In the genomic region with DNA sequence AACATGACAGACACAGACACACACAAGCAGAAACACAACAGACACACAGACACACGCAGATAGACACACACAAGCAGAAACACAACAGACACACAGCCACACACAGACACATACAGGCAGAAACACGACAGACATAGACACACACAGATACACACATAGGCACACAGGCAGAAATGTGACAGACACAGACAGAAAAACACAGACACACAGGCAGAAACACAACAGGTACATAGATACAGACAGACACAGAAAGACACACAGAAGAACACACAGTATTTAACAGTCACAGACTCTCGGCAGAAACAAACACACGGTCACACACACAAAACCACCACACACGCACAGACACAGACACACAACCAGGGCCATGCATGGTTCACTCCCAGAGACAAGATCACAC, we compare ENCODE assay signal across 13 cellular contexts. TPM values are rescaled to one million over a fixed set of nuclear protein-coding genes. Genes with fewer than 3 reads are reported as not detected.
DNase-seq lines count a peak whose midpoint lies in the region; ATAC-seq and TF ChIP-seq lines count a peak whose summit lies in the region.
"Had no signal": no experiment of that assay in that cellular context is flagged by ENCODE, and none has a peak within 500 bp of the region (broad histone marks: within the 10 kb centered on the region; RNA-seq: fewer than 3 reads in every experiment).

No MANE protein-coding gene starts in this region.

- no peak overlapping the region for H3K27ac Mint-ChIP-seq in natural killer cell
- H3K27ac Mint-ChIP-seq: CD4-positive, CD25-positive, alpha-beta regulatory T cell had no signal

- ATAC-seq in right cardiac atrium = no peak
- ATAC-seq in Right ventricle myocardium inferior = no peak
- no peak for ATAC-seq in HG03571 (IDR thresholded peaks at IDR 0.05; ENCODE audit: unreplicated experiment)
- ATAC-seq in natural killer cell = no peak
- ATAC-seq in GM21619 (IDR thresholded peaks at IDR 0.05; ENCODE audit: unreplicated experiment) = no peak
- ATAC-seq: sciatic nerve had no signal

- H3K4me3 ChIP-seq in right cardiac atrium (ENCODE audit: low read length) = peak overlapping the region; percentile 71
- peak overlapping the region; percentile 29 for H3K4me3 ChIP-seq in colonic mucosa
- H3K4me3 ChIP-seq in mononuclear cell (ENCODE audit: low read length) = peak overlapping the region; percentile 26

- H3K9me3 ChIP-seq in right cardiac atrium (ENCODE audit: control insufficient read depth, low read length) (no peaks in the 10 kb centered on the region), colonic mucosa (no peaks in the 10 kb centered on the region), mononuclear cell (ENCODE audit: low read depth, low read length) (no peaks in the 10 kb centered on the region)

- peak overlapping the region; percentile 35 to 55 for H3K9ac ChIP-seq in colonic mucosa (ENCODE audit: low read depth in 2 of 2, low read length in 2 of 2)

- H3K27me3 ChIP-seq in right cardiac atrium (ENCODE audit: control insufficient read depth, insufficient read depth) (no peaks in the 10 kb centered on the region), colonic mucosa (no peaks in the 10 kb centered on the region), mononuclear cell (ENCODE audit: insufficient read depth, low read length) (peaks cover 12% of the 10 kb centered on the region)

- no peaks in the 10 kb centered on the region for H3K9me3 Mint-ChIP-seq in natural killer cell

- intact Hi-C loops in right cardiac atrium (cut with DNase I) = no loop called here
- intact Hi-C loops in Right ventricle myocardium inferior (cut with DNase I) = no loop called here
- intact Hi-C loops in colonic mucosa (cut with DNase I) = no loop called here
- intact Hi-C loops in natural killer cell (cut with micrococcal nuclease) = no loop called here

- whole genome bisulfite sequencing in right cardiac atrium = 39% methylated on average over 5 of the region's 5 CpGs

- peaks cover 7 to 21% of the 10 kb centered on the region in 2 donors for H3K4me1 Mint-ChIP-seq in natural killer cell

- H3K4me1 ChIP-seq in right cardiac atrium (ENCODE audit: control insufficient read depth, insufficient read depth, low read length) (peaks cover 3% of the 10 kb centered on the region), colonic mucosa (peaks cover 18% of the 10 kb centered on the region), mononuclear cell (ENCODE audit: insufficient read depth, low read length) (peaks cover 30% of the 10 kb centered on the region)

- H3K27ac ChIP-seq in right cardiac atrium (ENCODE audit: low read length) (peak overlapping the region; percentile 2), colonic mucosa (no peak overlapping the region)
- H3K27ac ChIP-seq: RWPE1 had no signal

- no peaks in the 10 kb centered on the region for H3K36me3 ChIP-seq in colonic mucosa

- TF ChIP-seq CTCF in colonic mucosa (IDR thresholded peaks at IDR 0.05) = no peak
- no peak for TF ChIP-seq CTCF in natural killer cell (IDR thresholded peaks at IDR 0.05)

- DNase-seq in right cardiac atrium (no peak), Right ventricle myocardium inferior (ENCODE audit: missing footprints) (no peak), colonic mucosa (no peak), hypothalamus (lab: John Stamatoyannopoulos, UW) (no peak), natural killer cell (no peak)
- DNase-seq: activated CD4-positive, CD25-positive, alpha-beta regulatory T cell; islet precursor cell had no signal

- H3K4me3 Mint-ChIP-seq in natural killer cell = no peak overlapping the region
- H3K4me3 Mint-ChIP-seq: CD4-positive, CD25-positive, alpha-beta regulatory T cell had no signal

- no peaks in the 10 kb centered on the region for H3K27me3 Mint-ChIP-seq in natural killer cell (ENCODE audit: low read depth in 2 of 2)

- no peaks in the 10 kb centered on the region for H3K36me3 Mint-ChIP-seq in natural killer cell

RNA-seq across cellular contexts. Expression of a gene that starts 0.9 kb away (rescaled TPM):
- total RNA-seq in right cardiac atrium (1 to 10 TPM; 1.3 to 2.2 (median 2.0) TPM), Right ventricle myocardium inferior (4.1 TPM), colonic mucosa (1 to 10 TPM; 1.5 to 1.7 TPM), mononuclear cell (1.8 TPM), natural killer cell (1 to 10 TPM; 1.4 to 2.1 (median 2.1) TPM)
- polyA plus RNA-seq in right cardiac atrium = 1.8 TPM

RNA-seq across cellular contexts. Expression of a gene that starts 20.5 kb away (rescaled TPM):
- 1 to 10 TPM in 2 of 4 donors, under 1 TPM in 2; 0.89 to 2.1 (median 1.2) TPM for total RNA-seq in right cardiac atrium
- polyA plus RNA-seq in right cardiac atrium = 1.2 TPM
- 2.7 TPM for total RNA-seq in Right ventricle myocardium inferior
- total RNA-seq in colonic mucosa = 1 to 10 TPM in 1 of 2 donors, under 1 TPM in 1; 0.40 to 1.1 TPM
- total RNA-seq in mononuclear cell = 0.21 TPM
- under 1 TPM; 0.28 to 0.66 (median 0.56) TPM for total RNA-seq in natural killer cell

RNA-seq across cellular contexts. Expression of a gene that starts 20.8 kb away (rescaled TPM):
- 10 to 100 TPM; 13.8 to 17.8 (median 14.4) TPM for total RNA-seq in right cardiac atrium
- polyA plus RNA-seq in right cardiac atrium = 13.5 TPM
- total RNA-seq in Right ventricle myocardium inferior = 12.6 TPM
- 10 to 100 TPM; 12.0 to 35.1 TPM for total RNA-seq in colonic mucosa
- total RNA-seq in mononuclear cell = 12.2 TPM
- total RNA-seq in natural killer cell = 10 to 100 TPM; 33.6 to 42.2 (median 40.8) TPM

RNA-seq across cellular contexts. Expression of a gene that starts 33.0 kb away (rescaled TPM):
- 10 to 100 TPM; 35.7 to 46.0 (median 36.2) TPM for total RNA-seq in right cardiac atrium
- 50.5 TPM for polyA plus RNA-seq in right cardiac atrium
- 37.0 TPM for total RNA-seq in Right ventricle myocardium inferior
- 100 to 1,000 TPM in 1 of 2 donors, 10 to 100 TPM in 1; 87.9 to 118 TPM for total RNA-seq in colonic mucosa
- 34.7 TPM for total RNA-seq in mononuclear cell
- total RNA-seq in natural killer cell = 10 to 100 TPM; 45.8 to 57.5 (median 52.1) TPM

RNA-seq across cellular contexts. Expression of a gene that starts 48.4 kb away (rescaled TPM):
- total RNA-seq in right cardiac atrium (10 to 100 TPM; 20.6 to 31.7 (median 29.6) TPM), Right ventricle myocardium inferior (23.7 TPM), colonic mucosa (10 to 100 TPM; 28.4 to 54.3 TPM), mononuclear cell (37.8 TPM), natural killer cell (10 to 100 TPM; 29.8 to 34.5 (median 33.6) TPM)
- 21.3 TPM for polyA plus RNA-seq in right cardiac atrium
